Comparison of ENCODE assay signal across 20 cellular contexts in the genomic region with DNA sequence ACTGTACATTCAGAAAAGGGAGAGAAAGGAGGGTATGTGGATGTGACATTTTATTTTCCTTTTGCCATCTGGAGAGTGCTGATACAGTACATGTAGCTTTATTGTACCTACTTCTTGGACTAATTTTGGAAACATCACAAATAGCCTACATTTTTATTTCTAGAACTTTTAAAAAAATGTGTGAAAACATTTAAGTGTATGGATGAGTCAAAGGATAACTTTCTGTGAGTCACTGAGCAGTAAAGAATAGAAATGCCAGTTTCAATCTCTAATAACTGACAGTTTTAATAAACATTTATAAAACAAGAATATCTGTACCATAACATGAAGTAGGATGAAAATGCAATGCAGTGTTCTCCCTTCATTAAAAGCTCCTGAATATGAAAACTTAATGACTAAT.
"Had no signal": no experiment of that assay in that cellular context is flagged by ENCODE, and none has a peak within 500 bp of the region (broad histone marks: within the 10 kb centered on the region; RNA-seq: fewer than 3 reads in every experiment).

No MANE protein-coding gene starts in this region.

- ATAC-seq: mucosa of descending colon; naive thymus-derived CD4-positive, alpha-beta T cell had no signal

- H3K27ac ChIP-seq: esophagus squamous epithelium, hepatocyte, neural progenitor cell, transverse colon, uterus, VCaP had no signal

- H3K4me1 ChIP-seq: esophagus squamous epithelium, transverse colon, uterus had no signal

- H3K79me2 ChIP-seq: hepatocyte had no signal

- DNase-seq: activated CD4-positive, alpha-beta T cell treated with anti-CD3 and anti-CD28 coated beads for 1 hour; activated naive CD4-positive, alpha-beta T cell; activated naive CD8-positive, alpha-beta T cell treated with anti-CD3 and anti-CD28 coated beads, Interleukin-2, amount 10 ng/mL, durations not matched to agents 7 days and 5 days; amygdala; dermis blood vessel endothelial cell; effector memory CD4-positive, alpha-beta T cell; esophagus squamous epithelium; mesenchymal stem cell; mucosa of descending colon; naive thymus-derived CD4-positive, alpha-beta T cell; stimulated activated CD4-positive, alpha-beta T cell treated with anti-CD3 and anti-CD28 coated beads, Interleukin-12 subunit alpha, Interleukin-12 subunit beta, amount 100 ng/mL, for 4 hours; stimulated activated CD4-positive, alpha-beta T cell treated with anti-CD3 and anti-CD28 coated beads, Interleukin-1b, Interleukin-23, amount 100 ng/mL, for 48 hours; stimulated activated CD8-positive, alpha-beta memory T cell treated with anti-CD3 and anti-CD28 coated beads, Interleukin-4, amount 100 ng/mL, for 48 hours; stimulated activated naive CD4-positive, alpha-beta T cell treated with Interleukin-2 at 50 U/mL for 16 hours; substantia nigra; transverse colon; uterus had no signal

- H3K9me3 ChIP-seq: esophagus squamous epithelium, mucosa of descending colon, transverse colon, uterus had no signal

- H2AFZ ChIP-seq: hepatocyte had no signal

- H3K4me2 ChIP-seq: hepatocyte, neural progenitor cell had no signal

- H3K36me3 ChIP-seq: esophagus squamous epithelium, neural progenitor cell, transverse colon, uterus had no signal

- H3K4me3 ChIP-seq: esophagus squamous epithelium, hepatocyte, mucosa of descending colon, neural progenitor cell, transverse colon, uterus had no signal
